8 cellular contexts compared by ENCODE assay signal in genomic region chr5:139273572-139274264, GRCh38. TPM values are rescaled to one million over a fixed set of nuclear protein-coding genes. Genes with fewer than 3 reads are reported as not detected.
DNase-seq lines count a peak whose midpoint lies in the region; ATAC-seq and TF ChIP-seq lines count a peak whose summit lies in the region.

No MANE protein-coding gene starts in this region.

- H3K4me3 ChIP-seq in DOHH2 (ENCODE audit: low read length) (peak overlapping the region; percentile 81), stomach (peak overlapping the region; percentile 52 to 63 (median 55))

- 0 to 1% (median 0%) methylated on average over 35 to 44 of the region's 44 CpGs for WGBS in stomach, 5 donors

- peaks cover 41% of the 10 kb centered on the region for H3F3A ChIP-seq in DOHH2 (ENCODE audit: control insufficient read depth, insufficient read depth)

- peaks cover 4% of the 10 kb centered on the region for H3K27me3 Mint-ChIP-seq in neural crest cell (ENCODE audit: low read depth)

- peaks cover 47% of the 10 kb centered on the region for H3K36me3 ChIP-seq in DOHH2 (ENCODE audit: control insufficient read depth, low read length)
- H3K36me3 ChIP-seq in stomach: peaks cover 3 to 12% (median 10%) of the 10 kb centered on the region in 4 donors

- intact Hi-C loops in stomach (cut with DNase I; ENCODE audit: low total_unique reads): no loop called here

- H3K27me3 ChIP-seq in DOHH2 (ENCODE audit: control insufficient read depth, low read length): 0 out of 2 replicates have a peak, but pooled peaks cover 4% of the 10 kb centered on the region
- H3K27me3 ChIP-seq in stomach: no peaks in the 10 kb centered on the region

- H3K9me3 Mint-ChIP-seq in neural crest cell: no peaks in the 10 kb centered on the region

- H3K9me2 ChIP-seq in DOHH2 (replicated peaks; ENCODE audit: control insufficient read depth, low read length): no peaks in the 10 kb centered on the region

- peaks cover 8% of the 10 kb centered on the region; the same call in 1 of the 2 replicates for H4K20me1 ChIP-seq in DOHH2 (ENCODE audit: control insufficient read depth, insufficient read depth, low read depth, low read length)

- H3K9me3 ChIP-seq in DOHH2 (ENCODE audit: control insufficient read depth, insufficient read depth, low read length): no peaks in the 10 kb centered on the region
- no peaks in the 10 kb centered on the region for H3K9me3 ChIP-seq in stomach

- H3K4me1 ChIP-seq in DOHH2 (ENCODE audit: control insufficient read depth, low read length) (peaks cover 48% of the 10 kb centered on the region), stomach (peaks cover 29 to 64% (median 52%) of the 10 kb centered on the region in 4 donors)

- H3K27ac Mint-ChIP-seq in neural crest cell (ENCODE audit: unreplicated experiment): peak overlapping the region; percentile 88

- H3K79me2 ChIP-seq in DOHH2 (ENCODE audit: control insufficient read depth, low read length): peaks cover 56% of the 10 kb centered on the region

- H3K4me2 ChIP-seq in DOHH2 (ENCODE audit: low read length): peak overlapping the region; percentile 96

- ATAC-seq in GM21526 (IDR thresholded peaks at IDR 0.05; ENCODE audit: low FRiP score, unreplicated experiment): peak; percentile 81

- TF ChIP-seq CTCF in DOHH2 (IDR thresholded peaks at IDR 0.05; ENCODE audit: low read depth, low read length, poor library complexity, severe bottlenecking) (no peak), neural crest cell (conservative IDR thresholded peaks at IDR 0.05) (no peak), stomach (IDR thresholded peaks at IDR 0.05) (peak in 2 of 7 experiments; percentile 6 to 38)

- TF ChIP-seq POLR2A in stomach (IDR thresholded peaks at IDR 0.05): no peak

- no peak for TF ChIP-seq EP300 in stomach (IDR thresholded peaks at IDR 0.05)

- H3K27ac ChIP-seq in DOHH2 (ENCODE audit: low read depth, low read length) (peak overlapping the region; percentile 85), stomach (peak overlapping the region; percentile 80 to 87 (median 83))

- peak overlapping the region; percentile 90 for H3K4me3 Mint-ChIP-seq in neural crest cell

- H3K36me3 Mint-ChIP-seq in neural crest cell (ENCODE audit: low read depth): peaks cover 3% of the 10 kb centered on the region

- DNase-seq in HuH-7 (ENCODE audit: low spot score) (peak; percentile 74), RPMI8226 (peak; percentile 95), fibroblast of the conjunctiva (ENCODE audit: low read depth) (peak; percentile 77), neural crest cell (ENCODE audit: low read depth, low spot score) (peak; percentile 82), stomach (peak; percentile 93)
- peak; percentile 85 for DNase-seq in activated T-helper 9 cell treated with anti-CD3 and anti-CD28 coated beads, Interleukin-2, amount 50 U/mL, for 16 hours (ENCODE audit: low read depth)

- H3K4me1 Mint-ChIP-seq in neural crest cell: peaks cover 61% of the 10 kb centered on the region

RNA-seq across cellular contexts. Expression of gene MATR3, which starts 19.8 kb away (rescaled TPM):
- total RNA-seq in neural crest cell (321 and 329 TPM in 2 replicates), stomach (100 to 1,000 TPM in 4 of 5 donors, 10 to 100 TPM in 1; 73.6 to 352 (median 176) TPM)
- 10 to 100 TPM; 68.2 to 86.0 (median 73.9) TPM for polyA plus RNA-seq in stomach

Comparison
In these comparisons a context has a peak if more than half of its experiments do, and no peak if none do; other contexts are left out.
1. Peak in every context shown above with its lines: DNase-seq, ATAC-seq, H3K4me3 ChIP-seq and H3K27ac ChIP-seq.